ENCODE assay signal across 23 cellular contexts in genomic region chr14:96092936-96093335, GRCh38. TPM values are rescaled to one million over a fixed set of nuclear protein-coding genes. Genes with fewer than 3 reads are reported as not detected.
DNase-seq lines count a peak whose midpoint lies in the region; ATAC-seq, FAIRE-seq and TF ChIP-seq lines count a peak whose summit lies in the region.
"Had no signal": no experiment of that assay in that cellular context is flagged by ENCODE, and none has a peak within 500 bp of the region (broad histone marks: within the 10 kb centered on the region; RNA-seq: fewer than 3 reads in every experiment).

No MANE protein-coding gene starts in this region.

- H3K4me1 ChIP-seq in PC-3 (ENCODE audit: insufficient read depth, low read length) = peaks cover 32% of the 10 kb centered on the region

- intact Hi-C loops in PC-3 (cut with micrococcal nuclease) = loop anchor here (10.0 kb wide), 2 partner anchors 98 to 528 kb away; no protein-coding TSS in a partner anchor
- intact Hi-C loops in sciatic nerve (cut with DNase I) = no loop called here

- no peaks in the 10 kb centered on the region for H3K36me3 ChIP-seq in PC-3 (ENCODE audit: low read depth, low read length)
- H3K36me3 ChIP-seq in bronchial epithelial cell (ENCODE audit: control insufficient read depth, insufficient read depth, low read length) = no peaks in the 10 kb centered on the region

- POLR2A ChIA-PET in PC-3 (lab: Charles Lee; ENCODE audit: unreplicated experiment) = no interaction called here

- H3K27me3 ChIP-seq in PC-3 (ENCODE audit: low read length) = 0 out of 2 replicates have a peak, but pooled peaks cover 9% of the 10 kb centered on the region
- peaks cover 29% of the 10 kb centered on the region for H3K27me3 ChIP-seq in bronchial epithelial cell (ENCODE audit: control insufficient read depth, insufficient read depth, low read length)

- TF ChIP-seq CTCF in PC-3 (conservative IDR thresholded peaks at IDR 0.05; ENCODE audit: low read depth, low read length) = no peak
- no peak for TF ChIP-seq CTCF in bronchial epithelial cell (IDR thresholded peaks at IDR 0.05; ENCODE audit: insufficient read depth, low read length, severe bottlenecking)

- H3K79me2 ChIP-seq in PC-3 (ENCODE audit: low read length) = no peaks in the 10 kb centered on the region

- H4K20me1 ChIP-seq in PC-3 (ENCODE audit: low read length) = no peaks in the 10 kb centered on the region

- no peak overlapping the region for H3K27ac ChIP-seq in PC-3 (ENCODE audit: low read length)
- H3K27ac ChIP-seq: HL-60, RWPE1 had no signal

- no peak overlapping the region for H3K4me3 ChIP-seq in PC-3 (ENCODE audit: low read length)
- H3K4me3 ChIP-seq in bronchial epithelial cell (ENCODE audit: low read depth, low read length) = no peak overlapping the region

- H3F3A ChIP-seq in PC-3 (ENCODE audit: low read length, unreplicated experiment) = no peaks in the 10 kb centered on the region

- no peaks in the 10 kb centered on the region for H3K9me2 ChIP-seq in PC-3 (replicated peaks; ENCODE audit: low read length)
- H3K9me2 ChIP-seq: SK-N-SH had no signal

- no TSS peak for BruUV-seq in PC-3 (replicated peaks; lab: Mats Ljungman, UMichigan)

- no peak overlapping the region for H2AFZ ChIP-seq in PC-3 (ENCODE audit: low read length)

- peak; percentile 46; the same call in 1 of the 2 replicates for ATAC-seq in PC-3
- no peak for ATAC-seq in sciatic nerve
- ATAC-seq in GM18867 (IDR thresholded peaks at IDR 0.05; ENCODE audit: unreplicated experiment) = no peak
- ATAC-seq: CD8-positive, alpha-beta T cell had no signal

- no peak overlapping the region for H3K9ac ChIP-seq in PC-3 (ENCODE audit: low read length)
- H3K9ac ChIP-seq: SK-N-SH had no signal

- DNase-seq in DMS53 treated with DMSO at 0.1 percent for 48 hours (lab: John Stamatoyannopoulos, UW; ENCODE audit: unreplicated experiment) = peak; percentile 4
- peak; percentile 51 for DNase-seq in PC-3
- DNase-seq in bronchial epithelial cell (ENCODE audit: low read depth) = no peak
- peak; percentile 19 for DNase-seq in sciatic nerve (ENCODE audit: low spot score)
- no peak for DNase-seq in NCI-H146 treated with DMSO at 0.1 percent for 48 hours (lab: John Stamatoyannopoulos, UW; ENCODE audit: unreplicated experiment)
- no peak for DNase-seq in T1000 (lab: John Stamatoyannopoulos, UW)
- DNase-seq: AML-193; C1 segment of cervical spinal cord; CD8-positive, alpha-beta T cell; H7; KG1; NCI-H1105; NCI-H1694; NCI-H2081; NCI-H2171; NCI-H446; NCI-H526; SIG-M5; SK-N-SH had no signal

- H3K9me3 ChIP-seq in PC-3 (ENCODE audit: low read length) = no peaks in the 10 kb centered on the region
- H3K9me3 ChIP-seq: SK-N-SH had no signal

- CTCF ChIA-PET in PC-3 (lab: Charles Lee) = no interaction called here

- H3K4me2 ChIP-seq in PC-3 (ENCODE audit: low read length) = 0 out of 2 replicates have a peak overlapping the region, but pooled peaks have one; percentile 17
- H3K4me2 ChIP-seq: SK-N-SH had no signal

- peak; percentile 13 for FAIRE-seq in bronchial epithelial cell (lab: Jason Lieb, UNC)

RNA-seq across cellular contexts. Expression of gene C14orf132, which starts 53.8 kb away (rescaled TPM):
- total RNA-seq in PC-3 (2014; rRNA removed) (0.06 TPM in 1 of 2 replicates, not detected in the other), bronchial epithelial cell (0.64 and 1.1 TPM in 2 replicates), sciatic nerve (18.7 TPM)
- total RNA-seq: HT-29 had no signal

Comparison
In these comparisons a context has a peak if more than half of its experiments do, and no peak if none do; other contexts are left out.
1. DNase-seq: peak in DMS53 treated with DMSO at 0.1 percent for 48 hours (single experiment), PC-3 (single experiment) and sciatic nerve (single experiment); none in bronchial epithelial cell (single experiment), NCI-H146 treated with DMSO at 0.1 percent for 48 hours (single experiment) and T1000 (single experiment).